In genomic region chr12:58586762-58587161, GRCh38 we compare ENCODE assay signal across 25 cellular contexts.
"Had no signal": no experiment of that assay in that cellular context is flagged by ENCODE, and none has a peak within 500 bp of the region (broad histone marks: within the 10 kb centered on the region; RNA-seq: fewer than 3 reads in every experiment).

No MANE protein-coding gene starts in this region.

- H3K9me3 ChIP-seq: esophagus muscularis mucosa, gastroesophageal sphincter, heart left ventricle, left ventricle myocardium inferior, lower lobe of right lung had no signal

- H3K36me3 Mint-ChIP-seq: immature natural killer cell; memory B cell; naive thymus-derived CD4-positive, alpha-beta T cell had no signal

- H3K4me3 Mint-ChIP-seq: immature natural killer cell; memory B cell; naive thymus-derived CD4-positive, alpha-beta T cell had no signal

- H3K27ac Mint-ChIP-seq: immature natural killer cell; memory B cell; naive thymus-derived CD4-positive, alpha-beta T cell had no signal

- H3K27me3 ChIP-seq: dorsolateral prefrontal cortex, esophagus muscularis mucosa, foreskin keratinocyte, gastroesophageal sphincter, heart left ventricle, hepatocyte had no signal

- DNase-seq: dermis blood vessel endothelial cell; dorsolateral prefrontal cortex; effector CD4-positive, alpha-beta T cell; effector memory CD4-positive, alpha-beta T cell; foreskin keratinocyte; heart left ventricle; hypothalamus; immature natural killer cell; islet precursor cell; kidney; kidney glomerular epithelial cell; left colon; left ventricle myocardium inferior; lower lobe of right lung; mesendoderm; midbrain; naive thymus-derived CD4-positive, alpha-beta T cell had no signal

- ATAC-seq: foreskin keratinocyte; gastroesophageal sphincter; heart left ventricle; left colon; left lobe of liver; lower lobe of right lung; naive thymus-derived CD4-positive, alpha-beta T cell had no signal

- H3K27ac ChIP-seq: coronary artery, dorsolateral prefrontal cortex, esophagus muscularis mucosa, foreskin keratinocyte, gastroesophageal sphincter, heart left ventricle, hepatocyte, left ventricle myocardium inferior, lower lobe of right lung had no signal

- H3K4me1 ChIP-seq: foreskin keratinocyte, left ventricle myocardium inferior, lower lobe of right lung had no signal

- H3K4me1 Mint-ChIP-seq: immature natural killer cell; memory B cell; naive thymus-derived CD4-positive, alpha-beta T cell had no signal

- H3K4me3 ChIP-seq: coronary artery, dorsolateral prefrontal cortex, esophagus muscularis mucosa, gastroesophageal sphincter, heart left ventricle, hepatocyte, left ventricle myocardium inferior, lower lobe of right lung had no signal

- H3K4me2 ChIP-seq: hepatocyte had no signal

- H3K9me3 Mint-ChIP-seq: memory B cell; naive thymus-derived CD4-positive, alpha-beta T cell had no signal

- H3K79me2 ChIP-seq: hepatocyte had no signal

- H2AFZ ChIP-seq: hepatocyte had no signal

- FAIRE-seq: endothelial cell of umbilical vein, frontal cortex, kidney had no signal

- H3K36me3 ChIP-seq: esophagus muscularis mucosa, gastroesophageal sphincter, heart left ventricle, left ventricle myocardium inferior, lower lobe of right lung had no signal

- H3K27me3 Mint-ChIP-seq: memory B cell; naive thymus-derived CD4-positive, alpha-beta T cell had no signal
